12 cellular contexts compared by ENCODE assay signal in the genomic region with DNA sequence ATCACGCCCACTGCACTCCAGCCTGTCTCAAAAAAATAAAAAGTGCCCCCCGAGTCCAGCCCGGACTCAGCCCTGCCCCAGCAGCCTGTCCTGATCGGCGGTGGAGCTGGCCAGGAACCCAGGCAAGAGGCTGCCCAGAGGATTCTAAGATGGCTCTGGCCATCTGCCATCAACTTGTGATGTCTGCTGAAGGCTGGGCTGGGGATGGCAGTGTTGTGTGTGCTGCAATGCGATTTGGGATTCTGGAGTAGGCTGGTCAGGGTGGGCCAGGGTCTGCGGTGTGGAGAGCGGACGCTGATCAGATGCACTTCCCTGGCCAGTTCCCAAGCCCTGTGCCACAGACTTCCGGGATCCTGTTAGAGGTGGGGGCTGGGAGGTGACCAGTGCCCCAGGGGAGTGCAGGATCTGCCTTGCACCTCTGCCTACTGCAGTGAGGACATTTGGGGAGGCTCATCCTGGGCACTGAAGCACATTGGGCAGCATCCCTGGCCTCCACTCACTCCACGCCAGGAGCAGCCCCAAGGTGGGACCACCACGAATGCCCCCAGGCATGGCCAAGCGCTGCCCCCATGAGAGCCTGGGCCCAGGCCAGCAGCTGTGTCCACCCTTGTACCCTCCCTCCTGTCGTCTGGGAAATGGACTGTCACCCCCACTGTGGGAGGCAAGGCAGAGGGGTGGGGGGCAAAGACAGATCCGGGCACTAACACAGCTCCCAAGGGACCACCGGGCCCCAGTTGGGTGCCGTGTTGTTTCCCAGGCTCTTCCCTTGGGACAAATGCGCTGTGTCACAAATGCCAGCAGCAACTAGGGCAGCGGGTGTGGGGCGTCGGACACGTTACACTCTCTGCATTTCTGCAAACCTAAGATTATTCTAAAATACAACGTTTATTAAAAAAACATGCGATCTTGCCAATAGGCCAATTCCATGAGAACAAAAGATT. TPM values are rescaled to one million over a fixed set of nuclear protein-coding genes. Genes with fewer than 3 reads are reported as not detected.
DNase-seq lines count a peak whose midpoint lies in the region; ATAC-seq, FAIRE-seq and TF ChIP-seq lines count a peak whose summit lies in the region.
"Had no signal": no experiment of that assay in that cellular context is flagged by ENCODE, and none has a peak within 500 bp of the region (broad histone marks: within the 10 kb centered on the region; RNA-seq: fewer than 3 reads in every experiment).

No MANE protein-coding gene starts in this region.

- H3K36me3 ChIP-seq in K562 (ENCODE audit: control insufficient read depth, insufficient read depth, low read length) (peaks cover 58% of the 10 kb centered on the region), gastrocnemius medialis (peaks cover 3 to 27% of the 10 kb centered on the region in 2 donors)

- peak overlapping the region; percentile 98 for H3K27ac ChIP-seq in K562 (ENCODE audit: extremely low read depth, low read depth, low read length)
- peak overlapping the region in 3 of 4 donors; percentile 72 to 80 (median 75) for H3K27ac ChIP-seq in gastrocnemius medialis
- H3K27ac ChIP-seq: suprapubic skin had no signal

- H3K27me3 ChIP-seq in K562 (ENCODE audit: control insufficient read depth in 2 of 2, insufficient read depth in 2 of 2, low read length in 2 of 2) (no peaks in the 10 kb centered on the region), gastrocnemius medialis (peaks cover 15 to 19% (median 16%) of the 10 kb centered on the region in 3 donors)
- H3K27me3 ChIP-seq: sigmoid colon had no signal

- intact Hi-C loops in K562 (cut with micrococcal nuclease) (loop anchor here (10.0 kb wide), 1 partner anchor 65 kb away; no protein-coding TSS in a partner anchor), gastrocnemius medialis (cut with DNase I; ENCODE audit: low total_unique reads) (no loop called here)

- H3K9ac ChIP-seq in K562 (ENCODE audit: insufficient read depth in 1 of 2, low read depth in 2 of 2, low read length in 2 of 2): peak overlapping the region; percentile 44 to 45; a peak in 2 of 4 replicates

- DNase-seq in KBM-7: peak; percentile 12
- no peak for DNase-seq in K562 (ENCODE audit: extremely low read depth in 1 of 4, low spot score in 3 of 4)
- no peak for DNase-seq in gastrocnemius medialis
- DNase-seq in inferior parietal cortex (ENCODE audit: extremely low spot score): no peak
- no peak for DNase-seq in NCI-H1092 treated with DMSO at 0.1 percent for 48 hours (lab: John Stamatoyannopoulos, UW)
- DNase-seq: islet precursor cell, NCI-H146, NCI-H748 treated with DMSO at 0.1 percent for 48 hours, sigmoid colon had no signal

- H2AFZ ChIP-seq in K562 (ENCODE audit: low read depth, low read length): no peak overlapping the region

- TF ChIP-seq EP300 in K562 (IDR thresholded peaks at IDR 0.05; ENCODE audit: low read length): no peak

- H3K4me2 ChIP-seq in K562 (ENCODE audit: insufficient read depth, low read length): no peak overlapping the region

- ATAC-seq in K562 (no peak), gastrocnemius medialis (no peak), GM21717 (IDR thresholded peaks at IDR 0.05; ENCODE audit: unreplicated experiment) (no peak)
- ATAC-seq: activated naive CD4-positive, alpha-beta T cell treated with anti-CD3 and anti-CD28 coated beads, Interleukin-2, amount 50 U/mL, for 72 hours had no signal

- TF ChIP-seq RAD21 in K562 (CRISPR knock-in tag; conservative IDR thresholded peaks at IDR 0.05 in 1 of 2, IDR thresholded peaks at IDR 0.05 in 1 of 2): no peak

- no peak for TF ChIP-seq CTCF in K562 (IDR thresholded peaks at IDR 0.05 in 2 of 3, conservative IDR thresholded peaks at IDR 0.05 in 1 of 3; ENCODE audit: insufficient read depth in 2 of 3, low read depth in 1 of 3, low read length in 3 of 3)
- TF ChIP-seq CTCF in gastrocnemius medialis (IDR thresholded peaks at IDR 0.05 in 4 of 5, conservative IDR thresholded peaks at IDR 0.05 in 1 of 5): no peak

- BruUV-seq in K562 (replicated peaks; lab: Mats Ljungman, UMichigan): no TSS peak

- TF ChIP-seq POLR2A in K562 (conservative IDR thresholded peaks at IDR 0.05) (0 out of 2 replicates have a peak, but pooled peaks have one; percentile 35), gastrocnemius medialis (IDR thresholded peaks at IDR 0.05) (no peak)

- peaks cover 36% of the 10 kb centered on the region for H3K79me2 ChIP-seq in K562 (ENCODE audit: control insufficient read depth, insufficient read depth, low read length)

- no peaks in the 10 kb centered on the region for H4K20me1 ChIP-seq in K562 (replicated peaks; ENCODE audit: control insufficient read depth, insufficient read depth, low read length)

- 90% methylated on average over 24 of the region's 24 CpGs for WGBS in K562 (ENCODE audit: insufficient coverage, low coverage, missing lambda C conversion rate)

- H3K4me3 ChIP-seq in K562 (no peak overlapping the region), gastrocnemius medialis (no peak overlapping the region)
- H3K4me3 ChIP-seq: sigmoid colon, suprapubic skin had no signal

- H3K9me1 ChIP-seq in K562 (ENCODE audit: control insufficient read depth, insufficient read depth, low read length): no peaks in the 10 kb centered on the region

- H3K9me3 ChIP-seq in K562 (replicated peaks; ENCODE audit: control insufficient read depth, insufficient read depth, low read depth, low read length) (no peaks in the 10 kb centered on the region; the same call in 1 of the 2 replicates), gastrocnemius medialis (no peaks in the 10 kb centered on the region)
- H3K9me3 ChIP-seq: sigmoid colon, suprapubic skin had no signal

- POLR2A ChIA-PET in K562 (lab: Yijun Ruan, JAX): interaction anchor here (0.5 to 4.0 kb wide), 3 partner anchors 15 to 37 kb away, joined by 3 to 29 read pairs (median 4); a partner anchor contains a TSS

- no peak for FAIRE-seq in K562 (lab: Jason Lieb, UNC)

- H3K4me1 ChIP-seq in K562 (replicated peaks in 1 of 2; ENCODE audit: control insufficient read depth in 2 of 2, insufficient read depth in 2 of 2, low read length in 2 of 2) (peaks cover 42 to 98% of the 10 kb centered on the region in 2 experiments), gastrocnemius medialis (peaks cover 6 to 23% of the 10 kb centered on the region in 2 donors)

- CTCF ChIA-PET in K562 (lab: Yijun Ruan, JAX; ENCODE audit: low intra/inter-chr PET ratio): no interaction called here

- in situ Hi-C loops in KBM-7 (cut with MboI; ENCODE audit: low pct_unique_long_range_greater_than_20kb, low sequenced_read_pairs): no loop called here
- in situ Hi-C loops in K562 (cut with MboI): no loop called here
- in situ Hi-C loops in gastrocnemius medialis (cut with MboI; ENCODE audit: low sequenced_read_pairs in 4 of 4): no loop called here

RNA-seq across cellular contexts. Expression of a gene that starts 3.4 kb away (rescaled TPM):
- total RNA-seq in K562 (2011; cell fraction: chromatin; rRNA removed; ENCODE audit: low replicate concordance): 10.2 and 37.7 TPM in 2 replicates
- total RNA-seq in K562 (2011; cell fraction: nucleolus; rRNA removed): 58.8 and 84.5 TPM in 2 replicates
- total RNA-seq in K562 (2011; cell fraction: nucleoplasm; rRNA removed): 27.7 and 36.4 TPM in 2 replicates
- total RNA-seq in K562 (2014; rRNA removed): 2.5 and 5.2 TPM in 2 replicates
- total RNA-seq in K562 (2014; rRNA removed; fragmentation: Illumina TruSeq; extraction: Trizol): 2.3 and 2.8 TPM in 2 replicates
- total RNA-seq in K562 (2015; rRNA removed; fragmentation: Illumina TruSeq; extraction: Trizol): 2.5 and 3.1 TPM in 2 replicates
- 21.0 and 24.0 TPM in 2 replicates for total RNA-seq in K562 (2021)
- polyA plus RNA-seq in K562 (2011; rRNA removed): 2.9 and 4.4 TPM in 2 replicates
- polyA plus RNA-seq in K562 (2011; cell fraction: cytosol; rRNA removed): 4.0 and 21.7 TPM in 2 replicates
- 3.7 and 12.5 TPM in 2 replicates for polyA plus RNA-seq in K562 (2011; cell fraction: nucleus; rRNA removed)
- 11.5 and 11.6 TPM in 2 replicates for polyA plus RNA-seq in K562 (2012)
- 4.3 and 6.7 TPM in 2 replicates for polyA plus RNA-seq in K562 (2014; fragmentation: Illumina TruSeq; extraction: Trizol)
- 1 to 10 TPM; 1.5 to 2.6 TPM for polyA plus RNA-seq in K562 (2014; fragmentation: Nextera tagmentation; extraction: Ambion mirVana)
- polyA plus RNA-seq in K562 (2014; rRNA removed): 5.7 and 6.1 TPM in 2 replicates
- polyA minus RNA-seq in K562 (2011; rRNA and poly(A)+ RNA removed): 0.90 and 1.6 TPM in 2 replicates
- 17.4 and 19.6 TPM in 2 replicates for polyA minus RNA-seq in K562 (2011; cell fraction: cytosol; rRNA and poly(A)+ RNA removed)
- polyA minus RNA-seq in K562 (2011; cell fraction: nucleus; rRNA and poly(A)+ RNA removed): 3.1 and 6.1 TPM in 2 replicates
- total RNA-seq in gastrocnemius medialis: 1 to 10 TPM in 1 of 4 donors, under 1 TPM in 2, not detected in 1; 0.36 to 1.2 (median 0.51) TPM

RNA-seq across cellular contexts. Expression of a gene that starts 16.5 kb away (rescaled TPM):
- total RNA-seq in K562 (2011; cell fraction: chromatin; rRNA removed; ENCODE audit: low replicate concordance): 35.4 and 89.8 TPM in 2 replicates
- 60.3 and 65.9 TPM in 2 replicates for total RNA-seq in K562 (2011; cell fraction: nucleolus; rRNA removed)
- total RNA-seq in K562 (2011; cell fraction: nucleoplasm; rRNA removed): 35.3 and 37.6 TPM in 2 replicates
- total RNA-seq in K562 (2014; rRNA removed) (46.5 and 57.8 TPM in 2 replicates), K562 (2014; rRNA removed; fragmentation: Illumina TruSeq; extraction: Trizol) (7.6 and 7.9 TPM in 2 replicates), K562 (2015; rRNA removed; fragmentation: Illumina TruSeq; extraction: Trizol) (25.6 and 27.3 TPM in 2 replicates), K562 (2021) (42.1 and 49.2 TPM in 2 replicates), gastrocnemius medialis (10 to 100 TPM; 19.5 to 28.4 (median 27.4) TPM)
- polyA plus RNA-seq in K562 (2011; rRNA removed) (15.0 and 19.4 TPM in 2 replicates), K562 (2014; fragmentation: Illumina TruSeq; extraction: Trizol) (9.6 and 20.4 TPM in 2 replicates), K562 (2014; fragmentation: Nextera tagmentation; extraction: Ambion mirVana) (under 1 TPM; 0.15 to 0.52 TPM), K562 (2014; rRNA removed) (35.0 and 36.4 TPM in 2 replicates)
- polyA plus RNA-seq in K562 (2011; cell fraction: cytosol; rRNA removed): 21.9 and 50.9 TPM in 2 replicates
- polyA plus RNA-seq in K562 (2011; cell fraction: nucleus; rRNA removed): 54.2 and 84.9 TPM in 2 replicates
- polyA plus RNA-seq in K562 (2012): 22.8 and 28.5 TPM in 2 replicates
- 4.5 and 9.4 TPM in 2 replicates for polyA minus RNA-seq in K562 (2011; rRNA and poly(A)+ RNA removed)
- polyA minus RNA-seq in K562 (2011; cell fraction: cytosol; rRNA and poly(A)+ RNA removed): 13.0 and 16.6 TPM in 2 replicates
- 9.6 and 12.0 TPM in 2 replicates for polyA minus RNA-seq in K562 (2011; cell fraction: nucleus; rRNA and poly(A)+ RNA removed)

RNA-seq across cellular contexts. Expression of a gene that starts 24.8 kb away (rescaled TPM):
- 2.6 and 7.5 TPM in 2 replicates for total RNA-seq in K562 (2011; cell fraction: chromatin; rRNA removed; ENCODE audit: low replicate concordance)
- 3.8 and 5.5 TPM in 2 replicates for total RNA-seq in K562 (2011; cell fraction: nucleolus; rRNA removed)
- 3.2 and 4.0 TPM in 2 replicates for total RNA-seq in K562 (2011; cell fraction: nucleoplasm; rRNA removed)
- total RNA-seq in K562 (2014; rRNA removed): 0.54 and 1.2 TPM in 2 replicates
- total RNA-seq in K562 (2014; rRNA removed; fragmentation: Illumina TruSeq; extraction: Trizol): 0.83 and 0.91 TPM in 2 replicates
- total RNA-seq in K562 (2015; rRNA removed; fragmentation: Illumina TruSeq; extraction: Trizol): 0.98 and 1.0 TPM in 2 replicates
- total RNA-seq in K562 (2021): 3.3 and 3.9 TPM in 2 replicates
- polyA plus RNA-seq in K562 (2011; rRNA removed): 2.5 and 3.1 TPM in 2 replicates
- polyA plus RNA-seq in K562 (2011; cell fraction: cytosol; rRNA removed): 3.0 and 4.9 TPM in 2 replicates
- polyA plus RNA-seq in K562 (2011; cell fraction: nucleus; rRNA removed): 5.3 and 8.9 TPM in 2 replicates
- 3.6 and 14.1 TPM in 2 replicates for polyA plus RNA-seq in K562 (2012)
- polyA plus RNA-seq in K562 (2014; fragmentation: Illumina TruSeq; extraction: Trizol): 3.0 and 3.6 TPM in 2 replicates
- under 1 TPM in 1 of 2 experiments, not detected in 1; 0.03 TPM for polyA plus RNA-seq in K562 (2014; fragmentation: Nextera tagmentation; extraction: Ambion mirVana)
- polyA plus RNA-seq in K562 (2014; rRNA removed): 1.9 and 2.3 TPM in 2 replicates
- 2.0 and 3.2 TPM in 2 replicates for polyA minus RNA-seq in K562 (2011; rRNA and poly(A)+ RNA removed)
- polyA minus RNA-seq in K562 (2011; cell fraction: cytosol; rRNA and poly(A)+ RNA removed): 5.9 and 6.7 TPM in 2 replicates
- polyA minus RNA-seq in K562 (2011; cell fraction: nucleus; rRNA and poly(A)+ RNA removed): 1.6 and 2.1 TPM in 2 replicates
- total RNA-seq in gastrocnemius medialis: 1 to 10 TPM in 1 of 4 donors, under 1 TPM in 3; 0.15 to 1.1 (median 0.33) TPM

RNA-seq across cellular contexts. Expression of a gene that starts 37.3 kb away (rescaled TPM):
- 47.2 and 115 TPM in 2 replicates for total RNA-seq in K562 (2011; cell fraction: chromatin; rRNA removed; ENCODE audit: low replicate concordance)
- 85.8 and 97.1 TPM in 2 replicates for total RNA-seq in K562 (2011; cell fraction: nucleolus; rRNA removed)
- total RNA-seq in K562 (2011; cell fraction: nucleoplasm; rRNA removed): 68.6 and 70.5 TPM in 2 replicates
- total RNA-seq in K562 (2014; rRNA removed): 137 and 148 TPM in 2 replicates
- 18.2 and 18.5 TPM in 2 replicates for total RNA-seq in K562 (2014; rRNA removed; fragmentation: Illumina TruSeq; extraction: Trizol)
- total RNA-seq in K562 (2015; rRNA removed; fragmentation: Illumina TruSeq; extraction: Trizol): 37.6 and 38.6 TPM in 2 replicates
- total RNA-seq in K562 (2021): 122 and 125 TPM in 2 replicates
- polyA plus RNA-seq in K562 (2011; rRNA removed): 47.6 and 54.4 TPM in 2 replicates
- polyA plus RNA-seq in K562 (2011; cell fraction: cytosol; rRNA removed): 49.5 and 107 TPM in 2 replicates
- 169 and 253 TPM in 2 replicates for polyA plus RNA-seq in K562 (2011; cell fraction: nucleus; rRNA removed)
- 75.9 and 122 TPM in 2 replicates for polyA plus RNA-seq in K562 (2012)
- polyA plus RNA-seq in K562 (2014; fragmentation: Illumina TruSeq; extraction: Trizol): 25.6 and 53.2 TPM in 2 replicates
- under 1 TPM; 0.35 to 0.78 TPM for polyA plus RNA-seq in K562 (2014; fragmentation: Nextera tagmentation; extraction: Ambion mirVana)
- polyA plus RNA-seq in K562 (2014; rRNA removed): 159 and 172 TPM in 2 replicates
- polyA minus RNA-seq in K562 (2011; rRNA and poly(A)+ RNA removed): 8.0 and 11.1 TPM in 2 replicates
- polyA minus RNA-seq in K562 (2011; cell fraction: cytosol; rRNA and poly(A)+ RNA removed): 24.4 and 30.8 TPM in 2 replicates
- polyA minus RNA-seq in K562 (2011; cell fraction: nucleus; rRNA and poly(A)+ RNA removed): 24.4 and 30.4 TPM in 2 replicates
- total RNA-seq in gastrocnemius medialis: 10 to 100 TPM; 31.4 to 61.1 (median 36.6) TPM

RNA-seq across cellular contexts. Expression of a gene that starts 52.7 kb away (rescaled TPM):
- 80.9 and 267 TPM in 2 replicates for total RNA-seq in K562 (2011; cell fraction: chromatin; rRNA removed; ENCODE audit: low replicate concordance)
- 253 and 311 TPM in 2 replicates for total RNA-seq in K562 (2011; cell fraction: nucleolus; rRNA removed)
- 151 and 160 TPM in 2 replicates for total RNA-seq in K562 (2011; cell fraction: nucleoplasm; rRNA removed)
- total RNA-seq in K562 (2014; rRNA removed) (99.9 and 103 TPM in 2 replicates), K562 (2014; rRNA removed; fragmentation: Illumina TruSeq; extraction: Trizol) (18.8 and 21.5 TPM in 2 replicates), K562 (2015; rRNA removed; fragmentation: Illumina TruSeq; extraction: Trizol) (34.8 and 40.7 TPM in 2 replicates), K562 (2021) (110 and 112 TPM in 2 replicates), gastrocnemius medialis (10 to 100 TPM; 22.3 to 77.3 (median 48.7) TPM)
- polyA plus RNA-seq in K562 (2011; rRNA removed) (31.8 and 53.9 TPM in 2 replicates), K562 (2014; fragmentation: Illumina TruSeq; extraction: Trizol) (28.2 and 63.0 TPM in 2 replicates), K562 (2014; fragmentation: Nextera tagmentation; extraction: Ambion mirVana) (1 to 10 TPM in 1 of 2 experiments, under 1 TPM in 1; 0.69 to 1.7 TPM), K562 (2014; rRNA removed) (79.9 and 80.7 TPM in 2 replicates)
- 48.2 and 140 TPM in 2 replicates for polyA plus RNA-seq in K562 (2011; cell fraction: cytosol; rRNA removed)
- 127 and 224 TPM in 2 replicates for polyA plus RNA-seq in K562 (2011; cell fraction: nucleus; rRNA removed)
- polyA plus RNA-seq in K562 (2012): 63.5 and 81.8 TPM in 2 replicates
- 19.6 and 27.4 TPM in 2 replicates for polyA minus RNA-seq in K562 (2011; rRNA and poly(A)+ RNA removed)
- 64.0 and 66.5 TPM in 2 replicates for polyA minus RNA-seq in K562 (2011; cell fraction: cytosol; rRNA and poly(A)+ RNA removed)
- polyA minus RNA-seq in K562 (2011; cell fraction: nucleus; rRNA and poly(A)+ RNA removed): 38.5 and 38.8 TPM in 2 replicates
